ENCODE assay signal across 20 cellular contexts in genomic region chr19:18453269-18454024, GRCh38. TPM values are rescaled to one million over a fixed set of nuclear protein-coding genes. Genes with fewer than 3 reads are reported as not detected.
DNase-seq lines count a peak whose midpoint lies in the region; ATAC-seq and TF ChIP-seq lines count a peak whose summit lies in the region.
"Had no signal": no experiment of that assay in that cellular context is flagged by ENCODE, and none has a peak within 500 bp of the region (broad histone marks: within the 10 kb centered on the region; RNA-seq: fewer than 3 reads in every experiment).

No MANE protein-coding gene starts in this region.

- H3K4me3 Mint-ChIP-seq in GM23338: no peak overlapping the region; the same call in 2 of the 3 replicates
- H3K4me3 Mint-ChIP-seq: activated naive CD4-positive, alpha-beta T cell treated with anti-CD3 and anti-CD28 coated beads, Interleukin-2, amount 50 U/mL, for 24 hours; B cell had no signal

- H3K4me1 ChIP-seq in ACC112 (ENCODE audit: control insufficient read depth, insufficient read depth, low read length, unreplicated experiment) (peaks cover 21% of the 10 kb centered on the region), GM23338 (ENCODE audit: insufficient read depth) (no peaks in the 10 kb centered on the region)

- H2AFZ ChIP-seq in ACC112 (ENCODE audit: low read length, unreplicated experiment) (no peak overlapping the region), GM23338 (no peak overlapping the region)

- peak overlapping the region; percentile 66 for H3K27ac ChIP-seq in ACC112 (ENCODE audit: low read depth, low read length)
- 0 out of 2 replicates have a peak overlapping the region, but pooled peaks have one; percentile 50 for H3K27ac ChIP-seq in GM23338 (ENCODE audit: low read depth)
- H3K27ac ChIP-seq in VCaP: 0 out of 2 replicates have a peak overlapping the region, but pooled peaks have one; percentile 14
- H3K27ac ChIP-seq: KMS-11, pancreas, spleen, WERI-Rb-1 had no signal

- H3K27ac Mint-ChIP-seq in GM23338: no peak overlapping the region
- H3K27ac Mint-ChIP-seq: activated naive CD4-positive, alpha-beta T cell treated with anti-CD3 and anti-CD28 coated beads, Interleukin-2, amount 50 U/mL, for 24 hours; B cell had no signal

- H3K4me3 ChIP-seq in ACC112 (ENCODE audit: low read depth, low read length) (no peak overlapping the region), GM23338 (no peak overlapping the region), fibroblast of mammary gland (ENCODE audit: control insufficient read depth, low read depth, low read length) (no peak overlapping the region)
- H3K4me3 ChIP-seq: pancreas, spleen had no signal

- no peaks in the 10 kb centered on the region; the same call in 1 of the 2 replicates for H4K20me1 ChIP-seq in GM23338 (replicated peaks; ENCODE audit: insufficient read depth)

- 0 out of 2 replicates have a peak, but pooled peaks cover 3% of the 10 kb centered on the region for H3F3A ChIP-seq in GM23338 (replicated peaks; ENCODE audit: low read depth)

- H3K79me2 ChIP-seq in ACC112 (ENCODE audit: control insufficient read depth, insufficient read depth, low read length, unreplicated experiment) (no peaks in the 10 kb centered on the region), GM23338 (replicated peaks; ENCODE audit: insufficient read depth) (no peaks in the 10 kb centered on the region)

- peaks cover 10% of the 10 kb centered on the region; the same call in 2 of the 3 replicates for H3K4me1 Mint-ChIP-seq in GM23338
- H3K4me1 Mint-ChIP-seq: activated naive CD4-positive, alpha-beta T cell treated with anti-CD3 and anti-CD28 coated beads, Interleukin-2, amount 50 U/mL, for 24 hours had no signal

- H3K9me2 ChIP-seq in GM23338 (ENCODE audit: insufficient read depth): no peaks in the 10 kb centered on the region

- no peak for DNase-seq in GM23338 (ENCODE audit: low spot score)
- peak; percentile 56 for DNase-seq in fibroblast of mammary gland (ENCODE audit: low read depth)
- no peak for DNase-seq in activated naive CD4-positive, alpha-beta T cell treated with Interleukin-2 at 50 U/mL for 16 hours
- no peak for DNase-seq in activated gamma-delta T cell (lab: John Stamatoyannopoulos, UW)
- no peak for DNase-seq in germinal center (ENCODE audit: low spot score)
- DNase-seq in HUDEP-2 (lab: John Stamatoyannopoulos, UW; ENCODE audit: unreplicated experiment in 76 of 76): no peak
- DNase-seq: DMS79; kidney; NCI-H146; NCI-H446; OCI-M1; spleen; stimulated activated naive CD4-positive, alpha-beta T cell treated with Interleukin-2 at 50 U/mL for 16 hours; WERI-Rb-1 had no signal

- H3K36me3 Mint-ChIP-seq in GM23338 (ENCODE audit: low read depth): peaks cover 8% of the 10 kb centered on the region; the same call in 2 of the 3 replicates

- TF ChIP-seq CTCF in GM23338 (conservative IDR thresholded peaks at IDR 0.05; ENCODE audit: low read depth in 2 of 2): no peak
- no peak for TF ChIP-seq CTCF in VCaP (conservative IDR thresholded peaks at IDR 0.05)
- TF ChIP-seq CTCF in fibroblast of mammary gland (conservative IDR thresholded peaks at IDR 0.05; ENCODE audit: control insufficient read depth, insufficient read depth, low read depth, low read length): no peak

- H3K27me3 ChIP-seq in ACC112 (ENCODE audit: insufficient read depth, low read length) (no peaks in the 10 kb centered on the region), GM23338 (ENCODE audit: insufficient read depth) (no peaks in the 10 kb centered on the region)
- H3K27me3 ChIP-seq: pancreas, spleen had no signal

- H3K4me2 ChIP-seq in GM23338: no peak overlapping the region
- H3K4me2 ChIP-seq: KMS-11 had no signal

- ATAC-seq in GM23338: no peak
- ATAC-seq: pancreas had no signal

- H3K36me3 ChIP-seq in ACC112 (ENCODE audit: insufficient read depth, low read length) (no peaks in the 10 kb centered on the region), GM23338 (ENCODE audit: insufficient read depth) (no peaks in the 10 kb centered on the region; the same call in 1 of the 2 replicates)

- peaks cover 9% of the 10 kb centered on the region for H3K27me3 Mint-ChIP-seq in GM23338 (ENCODE audit: insufficient read depth, low read depth, poor library complexity)
- H3K27me3 Mint-ChIP-seq: activated naive CD4-positive, alpha-beta T cell treated with anti-CD3 and anti-CD28 coated beads, Interleukin-2, amount 50 U/mL, for 24 hours; B cell had no signal

- no peaks in the 10 kb centered on the region; the same call in 2 of the 3 replicates for H3K9me3 Mint-ChIP-seq in GM23338
- H3K9me3 Mint-ChIP-seq: activated naive CD4-positive, alpha-beta T cell treated with anti-CD3 and anti-CD28 coated beads, Interleukin-2, amount 50 U/mL, for 24 hours had no signal

TF ChIP-seq in GM23338, 12 proteins besides CTCF, POLR2A, EP300 and RAD21:
- no peak for TF ChIP-seq ZNF331 (CRISPR knock-in tag; IDR thresholded peaks at IDR 0.05; ENCODE audit: low read depth)
- no peak for TF ChIP-seq ZNF114 (CRISPR knock-in tag; IDR thresholded peaks at IDR 0.05)
- no peak for TF ChIP-seq ZNF462 (CRISPR knock-in tag; IDR thresholded peaks at IDR 0.05)
- no peak for TF ChIP-seq EZH2phosphoT487 (IDR thresholded peaks at IDR 0.05; ENCODE audit: unreplicated experiment)
- TF ChIP-seq POLR2AphosphoS5 (IDR thresholded peaks at IDR 0.05; ENCODE audit: low read depth): no peak
- TF ChIP-seq STAT1 (IDR thresholded peaks at IDR 0.05; ENCODE audit: unreplicated experiment): no peak
- no peak for TF ChIP-seq NANOG (IDR thresholded peaks at IDR 0.05; ENCODE audit: borderline replicate concordance)

RNA-seq across cellular contexts. Expression of gene ISYNA1, which starts 15.5 kb away (rescaled TPM):
- 199 and 208 TPM in 2 replicates for total RNA-seq in GM23338 (2014; rRNA removed; shearing (Covaris generic))
- polyA plus RNA-seq in GM23338 (2016; fragmentation: Nextera tagmentation; extraction: Ambion mirVana): 191 and 217 TPM in 2 replicates

RNA-seq across cellular contexts. Expression of gene SSBP4, which starts 34.2 kb away (rescaled TPM):
- total RNA-seq in GM23338 (2014; rRNA removed; shearing (Covaris generic)): 42.8 and 44.4 TPM in 2 replicates
- polyA plus RNA-seq in GM23338 (2016; fragmentation: Nextera tagmentation; extraction: Ambion mirVana): 47.9 and 52.0 TPM in 2 replicates

RNA-seq across cellular contexts. Expression of gene LRRC25, which starts 56.0 kb away (rescaled TPM):
- total RNA-seq in GM23338 (2014; rRNA removed; shearing (Covaris generic)): 0.17 TPM in 1 of 2 replicates, not detected in the other
- 0.14 and 0.24 TPM in 2 replicates for polyA plus RNA-seq in GM23338 (2016; fragmentation: Nextera tagmentation; extraction: Ambion mirVana)

Comparison
In these comparisons a context has a peak if more than half of its experiments do, and no peak if none do; other contexts are left out.
1. H3K27ac ChIP-seq: peak in every context shown above with its lines; median percentile 66 in ACC112; 50 in GM23338; 14 in VCaP.